In genomic region chr2:84840306-84840705, GRCh38 we compare ENCODE assay signal across 12 cellular contexts. TPM values are rescaled to one million over a fixed set of nuclear protein-coding genes. Genes with fewer than 3 reads are reported as not detected.
DNase-seq lines count a peak whose midpoint lies in the region; ATAC-seq and TF ChIP-seq lines count a peak whose summit lies in the region.
"Had no signal": no experiment of that assay in that cellular context is flagged by ENCODE, and none has a peak within 500 bp of the region (broad histone marks: within the 10 kb centered on the region; RNA-seq: fewer than 3 reads in every experiment).

No MANE protein-coding gene starts in this region.

- no peaks in the 10 kb centered on the region for H3F3A ChIP-seq in GM23338 (replicated peaks; ENCODE audit: low read depth)

- H3K9me3 Mint-ChIP-seq in CD4-positive, CD25-positive, alpha-beta regulatory T cell = peaks cover 0 to 10% (median 5%) of the 10 kb centered on the region in 7 donors
- H3K9me3 Mint-ChIP-seq in GM23338 = peaks cover 14% of the 10 kb centered on the region
- H3K9me3 Mint-ChIP-seq in activated CD8-positive, alpha-beta T cell treated with anti-CD3 and anti-CD28 coated beads, Interleukin-2, amount 10 ng/mL, durations not matched to agents 7 days and 5 days (ENCODE audit: insufficient read depth) = peaks cover 14% of the 10 kb centered on the region

- peak overlapping the region; percentile 81 for H3K27ac ChIP-seq in CD4-positive, CD25-positive, alpha-beta regulatory T cell (ENCODE audit: insufficient read depth, low read length, poor library complexity, severe bottlenecking)
- H3K27ac ChIP-seq in GM23338 (ENCODE audit: low read depth) = no peak overlapping the region
- H3K27ac ChIP-seq: KMS-11, parathyroid adenoma had no signal

- peaks cover 57% of the 10 kb centered on the region for H3K36me3 Mint-ChIP-seq in CD4-positive, CD25-positive, alpha-beta regulatory T cell
- peaks cover 20% of the 10 kb centered on the region; the same call in 2 of the 3 replicates for H3K36me3 Mint-ChIP-seq in GM23338 (ENCODE audit: low read depth)
- peaks cover 74% of the 10 kb centered on the region for H3K36me3 Mint-ChIP-seq in activated CD8-positive, alpha-beta T cell treated with anti-CD3 and anti-CD28 coated beads, Interleukin-2, amount 10 ng/mL, durations not matched to agents 7 days and 5 days (ENCODE audit: low read depth)

- H2AFZ ChIP-seq in GM23338 = no peak overlapping the region
- H2AFZ ChIP-seq: parathyroid adenoma had no signal

- no peaks in the 10 kb centered on the region for H3K9me3 ChIP-seq in CD4-positive, CD25-positive, alpha-beta regulatory T cell (ENCODE audit: control insufficient read depth in 2 of 2, low read length in 2 of 2)

- H3K27me3 Mint-ChIP-seq in CD4-positive, CD25-positive, alpha-beta regulatory T cell = no peaks in the 10 kb centered on the region
- H3K27me3 Mint-ChIP-seq in GM23338 (ENCODE audit: insufficient read depth, low read depth, poor library complexity) = peaks cover 2% of the 10 kb centered on the region
- no peaks in the 10 kb centered on the region for H3K27me3 Mint-ChIP-seq in activated CD8-positive, alpha-beta T cell treated with anti-CD3 and anti-CD28 coated beads, Interleukin-2, amount 10 ng/mL, durations not matched to agents 7 days and 5 days (ENCODE audit: low read depth)
- H3K27me3 Mint-ChIP-seq: memory B cell had no signal

- no peaks in the 10 kb centered on the region for H3K27me3 ChIP-seq in CD4-positive, CD25-positive, alpha-beta regulatory T cell (ENCODE audit: control insufficient read depth, insufficient read depth, low read length)
- H3K27me3 ChIP-seq in GM23338 (ENCODE audit: insufficient read depth) = no peaks in the 10 kb centered on the region

- no peaks in the 10 kb centered on the region for H3K79me2 ChIP-seq in GM23338 (replicated peaks; ENCODE audit: insufficient read depth)
- H3K79me2 ChIP-seq: parathyroid adenoma had no signal

- H3K9me2 ChIP-seq in GM23338 (ENCODE audit: insufficient read depth) = peaks cover 5% of the 10 kb centered on the region; the same call in 1 of the 2 replicates

- no peak for DNase-seq in CD4-positive, CD25-positive, alpha-beta regulatory T cell
- DNase-seq in GM23338 (ENCODE audit: low spot score) (peak; percentile 21), mesenteric fat pad (ENCODE audit: low spot score) (peak; percentile 33), Kasumi-1 (lab: John Stamatoyannopoulos, UW) (no peak)
- no peak for DNase-seq in activated CD8-positive, alpha-beta T cell treated with anti-CD3 and anti-CD28 coated beads, Interleukin-2, amount 10 ng/mL, durations not matched to agents 7 days and 5 days
- no peak for DNase-seq in stimulated activated naive CD4-positive, alpha-beta T cell treated with Interleukin-2 at 50 U/mL for 16 hours (lab: John Stamatoyannopoulos, UW)
- DNase-seq: central memory CD4-positive, alpha-beta T cell; T-helper 9 cell had no signal

- peaks cover 7% of the 10 kb centered on the region for H3K36me3 ChIP-seq in CD4-positive, CD25-positive, alpha-beta regulatory T cell (ENCODE audit: control insufficient read depth, insufficient read depth, low read length)
- H3K36me3 ChIP-seq in GM23338 (ENCODE audit: insufficient read depth) = no peaks in the 10 kb centered on the region; the same call in none of the 2 replicates

- peak overlapping the region; percentile 66 for H3K4me3 ChIP-seq in CD4-positive, CD25-positive, alpha-beta regulatory T cell (ENCODE audit: low read depth, low read length)
- no peak overlapping the region for H3K4me3 ChIP-seq in GM23338

- H4K20me1 ChIP-seq in GM23338 (replicated peaks; ENCODE audit: insufficient read depth) = no peaks in the 10 kb centered on the region

- H3K4me2 ChIP-seq in GM23338 = no peak overlapping the region
- H3K4me2 ChIP-seq: KMS-11 had no signal

- H3K27ac Mint-ChIP-seq in CD4-positive, CD25-positive, alpha-beta regulatory T cell = peak overlapping the region; percentile 94 to 100 (median 95)
- H3K27ac Mint-ChIP-seq in GM23338 = no peak overlapping the region
- H3K27ac Mint-ChIP-seq in activated CD8-positive, alpha-beta T cell treated with anti-CD3 and anti-CD28 coated beads, Interleukin-2, amount 10 ng/mL, durations not matched to agents 7 days and 5 days = peak overlapping the region; percentile 71
- H3K27ac Mint-ChIP-seq: memory B cell had no signal

- TF ChIP-seq CTCF in GM23338 (conservative IDR thresholded peaks at IDR 0.05; ENCODE audit: low read depth in 2 of 2) = peak; percentile 18 to 45; a peak in 2 of 4 replicates

- peaks cover 80% of the 10 kb centered on the region for H3K4me1 ChIP-seq in CD4-positive, CD25-positive, alpha-beta regulatory T cell (ENCODE audit: control insufficient read depth, insufficient read depth, low read length, poor library complexity, severe bottlenecking)
- H3K4me1 ChIP-seq in GM23338 (ENCODE audit: insufficient read depth) = no peaks in the 10 kb centered on the region
- H3K4me1 ChIP-seq: parathyroid adenoma had no signal

- peaks cover 26 to 93% (median 80%) of the 10 kb centered on the region in 4 donors for H3K4me1 Mint-ChIP-seq in CD4-positive, CD25-positive, alpha-beta regulatory T cell
- H3K4me1 Mint-ChIP-seq in GM23338 = peaks cover 12% of the 10 kb centered on the region
- H3K4me1 Mint-ChIP-seq in activated CD8-positive, alpha-beta T cell treated with anti-CD3 and anti-CD28 coated beads, Interleukin-2, amount 10 ng/mL, durations not matched to agents 7 days and 5 days (ENCODE audit: low read depth) = peaks cover 60% of the 10 kb centered on the region

- no peak for ATAC-seq in CD4-positive, CD25-positive, alpha-beta regulatory T cell (ENCODE audit: low read depth in 2 of 2)
- ATAC-seq in GM23338 (peak; percentile 77), GM19463 (IDR thresholded peaks at IDR 0.05; ENCODE audit: unreplicated experiment) (no peak)
- ATAC-seq in activated CD8-positive, alpha-beta T cell treated with anti-CD3 and anti-CD28 coated beads, Interleukin-2, amount 10 ng/mL, durations not matched to agents 7 days and 5 days = peak; percentile 42

- H3K4me3 Mint-ChIP-seq in CD4-positive, CD25-positive, alpha-beta regulatory T cell = peak overlapping the region; percentile 75 to 92 (median 86)
- H3K4me3 Mint-ChIP-seq in GM23338 = no peak overlapping the region
- peak overlapping the region; percentile 54 for H3K4me3 Mint-ChIP-seq in activated CD8-positive, alpha-beta T cell treated with anti-CD3 and anti-CD28 coated beads, Interleukin-2, amount 10 ng/mL, durations not matched to agents 7 days and 5 days
- H3K4me3 Mint-ChIP-seq: memory B cell had no signal

- POLR2A ChIA-PET in activated CD8-positive, alpha-beta T cell treated with anti-CD3 and anti-CD28 coated beads, Interleukin-2, amount 10 ng/mL, durations not matched to agents 7 days and 5 days (lab: Charles Lee) = interaction anchor here (0.8 to 1.6 kb wide), 2 partner anchors 13 to 123 kb away, joined by 3 to 6 read pairs; no protein-coding TSS in a partner anchor

- CTCF ChIA-PET in activated CD8-positive, alpha-beta T cell treated with anti-CD3 and anti-CD28 coated beads, Interleukin-2, amount 10 ng/mL, durations not matched to agents 7 days and 5 days (lab: Charles Lee) = interaction anchor here (0.8 to 5.5 kb wide), 4 partner anchors 9 to 86 kb away, joined by 3 to 18 read pairs (median 4); partner anchors contain the start of gene TRABD2A

TF ChIP-seq in GM23338, 12 proteins besides CTCF, POLR2A, EP300 and RAD21 (continues in another document):
- TF ChIP-seq, protein P1, sequence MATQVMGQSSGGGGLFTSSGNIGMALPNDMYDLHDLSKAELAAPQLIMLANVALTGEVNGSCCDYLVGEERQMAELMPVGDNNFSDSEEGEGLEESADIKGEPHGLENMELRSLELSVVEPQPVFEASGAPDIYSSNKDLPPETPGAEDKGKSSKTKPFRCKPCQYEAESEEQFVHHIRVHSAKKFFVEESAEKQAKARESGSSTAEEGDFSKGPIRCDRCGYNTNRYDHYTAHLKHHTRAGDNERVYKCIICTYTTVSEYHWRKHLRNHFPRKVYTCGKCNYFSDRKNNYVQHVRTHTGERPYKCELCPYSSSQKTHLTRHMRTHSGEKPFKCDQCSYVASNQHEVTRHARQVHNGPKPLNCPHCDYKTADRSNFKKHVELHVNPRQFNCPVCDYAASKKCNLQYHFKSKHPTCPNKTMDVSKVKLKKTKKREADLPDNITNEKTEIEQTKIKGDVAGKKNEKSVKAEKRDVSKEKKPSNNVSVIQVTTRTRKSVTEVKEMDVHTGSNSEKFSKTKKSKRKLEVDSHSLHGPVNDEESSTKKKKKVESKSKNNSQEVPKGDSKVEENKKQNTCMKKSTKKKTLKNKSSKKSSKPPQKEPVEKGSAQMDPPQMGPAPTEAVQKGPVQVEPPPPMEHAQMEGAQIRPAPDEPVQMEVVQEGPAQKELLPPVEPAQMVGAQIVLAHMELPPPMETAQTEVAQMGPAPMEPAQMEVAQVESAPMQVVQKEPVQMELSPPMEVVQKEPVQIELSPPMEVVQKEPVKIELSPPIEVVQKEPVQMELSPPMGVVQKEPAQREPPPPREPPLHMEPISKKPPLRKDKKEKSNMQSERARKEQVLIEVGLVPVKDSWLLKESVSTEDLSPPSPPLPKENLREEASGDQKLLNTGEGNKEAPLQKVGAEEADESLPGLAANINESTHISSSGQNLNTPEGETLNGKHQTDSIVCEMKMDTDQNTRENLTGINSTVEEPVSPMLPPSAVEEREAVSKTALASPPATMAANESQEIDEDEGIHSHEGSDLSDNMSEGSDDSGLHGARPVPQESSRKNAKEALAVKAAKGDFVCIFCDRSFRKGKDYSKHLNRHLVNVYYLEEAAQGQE (IDR thresholded peaks at IDR 0.05; ENCODE audit: unreplicated experiment) = no peak
- no peak for TF ChIP-seq NANOG (IDR thresholded peaks at IDR 0.05; ENCODE audit: borderline replicate concordance)
- no peak for TF ChIP-seq STAT1 (IDR thresholded peaks at IDR 0.05; ENCODE audit: unreplicated experiment)
- no peak for TF ChIP-seq EZH2 (IDR thresholded peaks at IDR 0.05; ENCODE audit: low read depth, unreplicated experiment)
- TF ChIP-seq POLR2AphosphoS5 (IDR thresholded peaks at IDR 0.05; ENCODE audit: low read depth) = no peak
- TF ChIP-seq ETS1 (IDR thresholded peaks at IDR 0.05) = no peak

RNA-seq across cellular contexts. Expression of gene TRABD2A, which starts 40.6 kb away (rescaled TPM):
- 48.8 TPM for total RNA-seq in CD4-positive, CD25-positive, alpha-beta regulatory T cell
- 10 to 100 TPM; 32.9 to 41.2 (median 38.7) TPM for polyA plus RNA-seq in CD4-positive, CD25-positive, alpha-beta regulatory T cell
- 12.1 and 15.7 TPM in 2 replicates for total RNA-seq in GM23338 (2014; rRNA removed; shearing (Covaris generic))
- polyA plus RNA-seq in GM23338 (2016; fragmentation: Nextera tagmentation; extraction: Ambion mirVana) = 5.5 and 6.0 TPM in 2 replicates
- 10 to 100 TPM; 71.9 to 73.2 TPM for total RNA-seq in activated CD8-positive, alpha-beta T cell treated with anti-CD3 and anti-CD28 coated beads, Interleukin-2, amount 10 ng/mL, durations not matched to agents 7 days and 5 days
- total RNA-seq in mesenteric fat pad = 6.3 TPM

Comparison
In these comparisons a context has a peak if more than half of its experiments do, and no peak if none do; other contexts are left out.
1. ATAC-seq: peak in GM23338 (single experiment) and activated CD8-positive, alpha-beta T cell treated with anti-CD3 and anti-CD28 coated beads, Interleukin-2, amount 10 ng/mL, durations not matched to agents 7 days and 5 days (single experiment); none in CD4-positive, CD25-positive, alpha-beta regulatory T cell (0 of 2) and GM19463 (single experiment).
2. DNase-seq: peak in GM23338 (single experiment) and mesenteric fat pad (single experiment); none in CD4-positive, CD25-positive, alpha-beta regulatory T cell (0 of 3), activated CD8-positive, alpha-beta T cell treated with anti-CD3 and anti-CD28 coated beads, Interleukin-2, amount 10 ng/mL, durations not matched to agents 7 days and 5 days (single experiment), Kasumi-1 (0 of 2) and stimulated activated naive CD4-positive, alpha-beta T cell treated with Interleukin-2 at 50 U/mL for 16 hours (single experiment).